In genomic region chr5:81971694-81972495, GRCh38 we compare ENCODE assay signal across 8 cellular contexts. TPM values are rescaled to one million over a fixed set of nuclear protein-coding genes. Genes with fewer than 3 reads are reported as not detected.
A peak's percentile ranks its signal among the peaks of the same experiment; 100 is the strongest.
DNase-seq lines count a peak whose midpoint lies in the region; ATAC-seq and TF ChIP-seq lines count a peak whose summit lies in the region.

ATG10 (plus strand) TSS chr5:81972023; CDS start chr5:81987571, 15,548 bp downstream.

- no peaks in the 10 kb centered on the region for H3K27me3 Mint-ChIP-seq in activated B cell treated with CpG ODN at 0.5 μM for 24 hours

- peak within 1 kb of the TSS; percentile 88 for H3K4me3 Mint-ChIP-seq in activated B cell treated with CpG ODN at 0.5 μM for 24 hours

- in situ Hi-C loops in GM18951 (cut with MboI; ENCODE audit: low sequenced_read_pairs, unreplicated experiment), result loop anchor here (10.0 kb wide), 1 partner anchor 567 kb away; no protein-coding TSS in a partner anchor

- peaks cover 7% of the 10 kb centered on the region for H3K36me3 Mint-ChIP-seq in activated B cell treated with CpG ODN at 0.5 μM for 24 hours (ENCODE audit: low read depth)

- peak within 1 kb of the TSS; percentile 86 for H3K27ac Mint-ChIP-seq in activated B cell treated with CpG ODN at 0.5 μM for 24 hours

- H3K4me1 Mint-ChIP-seq in activated B cell treated with CpG ODN at 0.5 μM for 24 hours, result peaks cover 20% of the 10 kb centered on the region

- DNase-seq in AG08395 (ENCODE audit: low spot score), result peak; percentile 96
- DNase-seq in NCI-H2227 treated with DMSO at 0.1 percent for 48 hours (lab: John Stamatoyannopoulos, UW), result peak; percentile 84
- peak; percentile 93 for DNase-seq in activated B cell treated with CpG ODN at 0.5 μM for 24 hours
- peak; percentile 59 to 98 (median 91) for DNase-seq in caudate nucleus (lab: John Stamatoyannopoulos, UW)
- DNase-seq in iris pigment epithelial cell (ENCODE audit: low read depth), result peak; percentile 92
- peak; percentile 73 to 85 for DNase-seq in stimulated activated CD4-positive, alpha-beta T cell treated with anti-CD3 and anti-CD28 coated beads, Interleukin-12 subunit alpha, Interleukin-12 subunit beta, amount 100 ng/mL, for 24 hours (ENCODE audit: low read depth in 2 of 2)

- H3K9me3 Mint-ChIP-seq in activated B cell treated with CpG ODN at 0.5 μM for 24 hours, result no peaks in the 10 kb centered on the region

- POLR2A ChIA-PET in activated B cell treated with CpG ODN at 0.5 μM for 24 hours (lab: Charles Lee), result interaction anchor here (0.8 to 2.3 kb wide), 11 partner anchors 8 to 463 kb away, joined by 3 to 37 read pairs (median 4); partner anchors contain the start of genes RPS23 and SSBP2

- ATAC-seq in HG03175 (IDR thresholded peaks at IDR 0.05; ENCODE audit: unreplicated experiment) (peak; percentile 97), activated B cell treated with CpG ODN at 0.5 μM for 24 hours (ENCODE audit: low read depth) (peak; percentile 95)

- H3K27ac ChIP-seq in caudate nucleus (ENCODE audit: low read depth, low read length), result peak within 1 kb of the TSS; percentile 93

- peak; percentile 89 for TF ChIP-seq POLR2A in GM18951 (IDR thresholded peaks at IDR 0.05; ENCODE audit: extremely low read depth, insufficient read depth, insufficient read length)

- intact Hi-C loops in activated B cell treated with CpG ODN at 0.5 μM for 24 hours (cut with micrococcal nuclease), result loop anchor here (1.0 to 10.0 kb wide), 12 partner anchors 61 to 1845 kb away; partner anchors contain the start of genes DHFR, MSH3, RPS23 and SSBP2

- CTCF ChIA-PET in activated B cell treated with CpG ODN at 0.5 μM for 24 hours (lab: Charles Lee), result no interaction called here

- no peak for TF ChIP-seq CTCF in activated B cell treated with CpG ODN at 0.5 μM for 24 hours (IDR thresholded peaks at IDR 0.05)

RNA-seq across cellular contexts. Expression of gene ATG10, which starts in this region (rescaled TPM):
- total RNA-seq in activated B cell treated with CpG ODN at 0.5 μM for 24 hours, result 5.3 and 7.3 TPM in 2 replicates

Comparison
In these comparisons a context has a peak if more than half of its experiments do, and no peak if none do; other contexts are left out.
1. Peak in every context shown above with its lines: DNase-seq, ATAC-seq and H3K27ac ChIP-seq.